Comparison of ENCODE assay signal across 29 cellular contexts in the genomic region with DNA sequence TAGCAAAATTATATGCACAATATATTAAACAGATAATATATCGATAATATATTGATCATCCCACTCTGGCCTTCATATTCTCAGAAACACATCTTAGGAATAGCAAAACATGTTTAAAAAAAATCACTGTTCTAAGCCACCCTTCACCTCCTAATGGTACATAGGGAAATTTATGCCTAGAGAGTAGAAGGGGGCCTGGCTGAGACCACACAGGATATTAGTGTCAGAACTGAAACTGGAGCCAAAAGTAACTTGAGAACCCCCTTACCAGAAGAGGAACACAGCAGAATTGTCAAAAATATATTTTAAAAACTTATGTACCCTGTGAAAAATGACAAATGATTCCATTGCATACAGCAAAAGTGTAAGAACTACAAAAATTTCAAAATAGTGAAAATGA.
DNase-seq lines count a peak whose midpoint lies in the region; ATAC-seq, FAIRE-seq and TF ChIP-seq lines count a peak whose summit lies in the region.
"Had no signal": no experiment of that assay in that cellular context is flagged by ENCODE, and none has a peak within 500 bp of the region (broad histone marks: within the 10 kb centered on the region; RNA-seq: fewer than 3 reads in every experiment).

No MANE protein-coding gene starts in this region.

- no peaks in the 10 kb centered on the region for H4K20me1 ChIP-seq in OCI-LY7 (ENCODE audit: insufficient read depth, low read length)
- no peaks in the 10 kb centered on the region for H4K20me1 ChIP-seq in GM23338 (replicated peaks; ENCODE audit: insufficient read depth)

- H3K9me3 ChIP-seq in T-helper 17 cell (ENCODE audit: control insufficient read depth, low read length, poor library complexity, severe bottlenecking), result no peaks in the 10 kb centered on the region
- no peaks in the 10 kb centered on the region for H3K9me3 ChIP-seq in OCI-LY7 (ENCODE audit: low read length)
- H3K9me3 ChIP-seq: colonic mucosa, Peyer's patch, testis, uterus had no signal

- POLR2A ChIA-PET in activated CD4-positive, alpha-beta T cell treated with anti-CD3 and anti-CD28 coated beads, Interleukin-2, amount 10 ng/mL, durations not matched to agents 7 days and 5 days (lab: Charles Lee), result no interaction called here
- POLR2A ChIA-PET in OCI-LY7 (lab: Charles Lee), result no interaction called here

- H3K27ac Mint-ChIP-seq in activated CD4-positive, alpha-beta T cell treated with anti-CD3 and anti-CD28 coated beads, Interleukin-2, amount 10 ng/mL, durations not matched to agents 7 days and 5 days, result peak overlapping the region; percentile 77
- H3K27ac Mint-ChIP-seq in T-helper 17 cell, result peak overlapping the region; percentile 57
- H3K27ac Mint-ChIP-seq in naive B cell, result peak overlapping the region in 4 of 6 donors; percentile 3 to 80 (median 46)
- H3K27ac Mint-ChIP-seq in GM23338, result no peak overlapping the region
- H3K27ac Mint-ChIP-seq: activated naive CD4-positive, alpha-beta T cell treated with anti-CD3 and anti-CD28 coated beads, Interleukin-2, amount 50 U/mL, for 24 hours had no signal

- peaks cover 4% of the 10 kb centered on the region for H3K36me3 Mint-ChIP-seq in activated CD4-positive, alpha-beta T cell treated with anti-CD3 and anti-CD28 coated beads, Interleukin-2, amount 10 ng/mL, durations not matched to agents 7 days and 5 days (ENCODE audit: low read depth)
- H3K36me3 Mint-ChIP-seq in T-helper 17 cell (ENCODE audit: low read depth) (no peaks in the 10 kb centered on the region), naive B cell (peaks cover 0 to 8% of the 10 kb centered on the region in 2 donors), GM23338 (ENCODE audit: low read depth) (no peaks in the 10 kb centered on the region)
- H3K36me3 Mint-ChIP-seq: activated naive CD4-positive, alpha-beta T cell treated with anti-CD3 and anti-CD28 coated beads, Interleukin-2, amount 50 U/mL, for 24 hours; natural killer cell had no signal

- H3K27me3 ChIP-seq in GM23338 (ENCODE audit: insufficient read depth), result no peaks in the 10 kb centered on the region
- H3K27me3 ChIP-seq: cardiac muscle cell, Peyer's patch, testis, uterus had no signal

- no peaks in the 10 kb centered on the region for H3K79me2 ChIP-seq in OCI-LY7 (ENCODE audit: insufficient read depth, low read depth, low read length)
- H3K79me2 ChIP-seq in GM23338 (replicated peaks; ENCODE audit: insufficient read depth), result no peaks in the 10 kb centered on the region

- TF ChIP-seq CTCF in OCI-LY7 (conservative IDR thresholded peaks at IDR 0.05; ENCODE audit: low read length), result no peak
- no peak for TF ChIP-seq CTCF in GM23338 (conservative IDR thresholded peaks at IDR 0.05; ENCODE audit: low read depth in 2 of 2)

- CTCF ChIA-PET in activated CD4-positive, alpha-beta T cell treated with anti-CD3 and anti-CD28 coated beads, Interleukin-2, amount 10 ng/mL, durations not matched to agents 7 days and 5 days (lab: Charles Lee), result no interaction called here
- CTCF ChIA-PET in OCI-LY7 (lab: Charles Lee; ENCODE audit: unreplicated experiment), result no interaction called here

- intact Hi-C loops in OCI-LY7 (cut with micrococcal nuclease; ENCODE audit: unreplicated experiment), result no loop called here

- H3K4me1 Mint-ChIP-seq in activated CD4-positive, alpha-beta T cell treated with anti-CD3 and anti-CD28 coated beads, Interleukin-2, amount 10 ng/mL, durations not matched to agents 7 days and 5 days, result peaks cover 26% of the 10 kb centered on the region
- H3K4me1 Mint-ChIP-seq in T-helper 17 cell (peaks cover 18% of the 10 kb centered on the region), naive B cell (peaks cover 10 to 18% (median 14%) of the 10 kb centered on the region in 3 donors), GM23338 (peaks cover 8% of the 10 kb centered on the region; the same call in 2 of the 3 replicates)

- H3K9me2 ChIP-seq in OCI-LY7 (ENCODE audit: insufficient read depth, low read length), result no peaks in the 10 kb centered on the region
- H3K9me2 ChIP-seq in GM23338 (ENCODE audit: insufficient read depth), result no peaks in the 10 kb centered on the region

- peak; percentile 46 for ATAC-seq in GM18909 (IDR thresholded peaks at IDR 0.05; ENCODE audit: poor library complexity, unreplicated experiment)
- ATAC-seq in T-helper 17 cell, result no peak
- peak; percentile 62 to 65 for ATAC-seq in naive B cell (ENCODE audit: low read depth in 2 of 2)
- no peak for ATAC-seq in GM23338

- DNase-seq in activated CD4-positive, alpha-beta T cell treated with anti-CD3 and anti-CD28 coated beads, Interleukin-2, amount 10 ng/mL, durations not matched to agents 7 days and 5 days, result no peak
- DNase-seq in activated CD4-positive, alpha-beta T cell treated with anti-CD3 and anti-CD28 coated beads, Interleukin-2, amount 50 U/mL, for 48 hours, result no peak
- DNase-seq in T-helper 17 cell, result no peak
- DNase-seq in naive B cell, result no peak
- no peak for DNase-seq in OCI-LY7 (ENCODE audit: low spot score)
- no peak for DNase-seq in GM23338 (ENCODE audit: low spot score)
- DNase-seq in HTR-8/SVneo (ENCODE audit: insufficient read length, low spot score), result no peak
- DNase-seq: aorta; colonic mucosa; effector CD8-positive, alpha-beta T cell; erythroblast; midbrain; natural killer cell; NCI-H1105 treated with DMSO at 0.1 percent for 48 hours; NCI-H2029 treated with DMSO at 0.1 percent for 48 hours; NCI-H226; NCI-H69; occipital lobe; Peyer's patch; SHP77 treated with DMSO at 0.1 percent for 48 hours; stimulated activated naive CD4-positive, alpha-beta T cell treated with Interleukin-2 at 50 U/mL for 16 hours; testis; uterus had no signal

- no peak overlapping the region for H3K4me3 Mint-ChIP-seq in activated CD4-positive, alpha-beta T cell treated with anti-CD3 and anti-CD28 coated beads, Interleukin-2, amount 10 ng/mL, durations not matched to agents 7 days and 5 days
- H3K4me3 Mint-ChIP-seq in T-helper 17 cell (no peak overlapping the region), naive B cell (peak overlapping the region in 1 of 8 donors; percentile 34), GM23338 (no peak overlapping the region)
- H3K4me3 Mint-ChIP-seq: activated naive CD4-positive, alpha-beta T cell treated with anti-CD3 and anti-CD28 coated beads, Interleukin-2, amount 50 U/mL, for 24 hours; natural killer cell had no signal

- no peak overlapping the region for H3K4me3 ChIP-seq in OCI-LY7 (ENCODE audit: low read depth, low read length, poor library complexity, severe bottlenecking)
- H3K4me3 ChIP-seq in GM23338, result no peak overlapping the region
- H3K4me3 ChIP-seq: cardiac muscle cell, colonic mucosa, Peyer's patch, testis, uterus had no signal

- H3K9me3 Mint-ChIP-seq in activated CD4-positive, alpha-beta T cell treated with anti-CD3 and anti-CD28 coated beads, Interleukin-2, amount 10 ng/mL, durations not matched to agents 7 days and 5 days, result peaks cover 3% of the 10 kb centered on the region
- H3K9me3 Mint-ChIP-seq in naive B cell (peaks cover 0 to 4% (median 0%) of the 10 kb centered on the region in 7 donors), GM23338 (no peaks in the 10 kb centered on the region)
- H3K9me3 Mint-ChIP-seq: activated naive CD4-positive, alpha-beta T cell treated with anti-CD3 and anti-CD28 coated beads, Interleukin-2, amount 50 U/mL, for 24 hours; activated T-cell treated with anti-CD3 and anti-CD28 coated beads, Interleukin-2, amount 50 U/mL, for 72 hours; natural killer cell had no signal

- H3K27me3 Mint-ChIP-seq in activated CD4-positive, alpha-beta T cell treated with anti-CD3 and anti-CD28 coated beads, Interleukin-2, amount 10 ng/mL, durations not matched to agents 7 days and 5 days, result no peaks in the 10 kb centered on the region
- H3K27me3 Mint-ChIP-seq in T-helper 17 cell (no peaks in the 10 kb centered on the region), naive B cell (peaks cover 0 to 17% (median 0%) of the 10 kb centered on the region in 3 donors), GM23338 (ENCODE audit: insufficient read depth, low read depth, poor library complexity) (peaks cover 2% of the 10 kb centered on the region)
- H3K27me3 Mint-ChIP-seq: activated naive CD4-positive, alpha-beta T cell treated with anti-CD3 and anti-CD28 coated beads, Interleukin-2, amount 50 U/mL, for 24 hours had no signal

- H3K4me2 ChIP-seq in OCI-LY7 (ENCODE audit: low read length), result no peak overlapping the region
- H3K4me2 ChIP-seq in GM23338, result no peak overlapping the region

- BruUV-seq in OCI-LY7 (replicated peaks; lab: Mats Ljungman, UMichigan), result no TSS peak

- H3K4me1 ChIP-seq in OCI-LY7 (ENCODE audit: insufficient read depth, low read length, poor library complexity, severe bottlenecking) (no peaks in the 10 kb centered on the region), GM23338 (ENCODE audit: insufficient read depth) (no peaks in the 10 kb centered on the region)
- H3K4me1 ChIP-seq: colonic mucosa, Peyer's patch, testis, uterus had no signal

- no peaks in the 10 kb centered on the region for H3K36me3 ChIP-seq in OCI-LY7 (ENCODE audit: insufficient read depth, low read length)
- no peaks in the 10 kb centered on the region for H3K36me3 ChIP-seq in GM23338 (ENCODE audit: insufficient read depth)
- H3K36me3 ChIP-seq: cardiac muscle cell, colonic mucosa, Peyer's patch, uterus had no signal

- no peak for FAIRE-seq in HTR-8/SVneo (lab: Jason Lieb, UNC)
- FAIRE-seq: A204.1, keratinocyte had no signal

- no peak overlapping the region for H2AFZ ChIP-seq in OCI-LY7 (ENCODE audit: low read length)
- H2AFZ ChIP-seq in GM23338, result no peak overlapping the region

- H3K27ac ChIP-seq in OCI-LY7 (ENCODE audit: low read depth, low read length, poor library complexity, severe bottlenecking), result no peak overlapping the region
- H3K27ac ChIP-seq in GM23338 (ENCODE audit: low read depth), result no peak overlapping the region
- H3K27ac ChIP-seq: cardiac muscle cell, colonic mucosa, testis, uterus had no signal

- no peaks in the 10 kb centered on the region for H3F3A ChIP-seq in GM23338 (replicated peaks; ENCODE audit: low read depth)

TF ChIP-seq in GM23338, 12 proteins besides CTCF, POLR2A, EP300 and RAD21 (continues in another document):
- TF ChIP-seq ZNF331 (CRISPR knock-in tag; IDR thresholded peaks at IDR 0.05; ENCODE audit: low read depth) (no peak), JUNB (IDR thresholded peaks at IDR 0.05; ENCODE audit: unreplicated experiment) (no peak), ZNF114 (CRISPR knock-in tag; IDR thresholded peaks at IDR 0.05) (no peak), STAT1 (IDR thresholded peaks at IDR 0.05; ENCODE audit: unreplicated experiment) (no peak)
- TF ChIP-seq, protein P1, sequence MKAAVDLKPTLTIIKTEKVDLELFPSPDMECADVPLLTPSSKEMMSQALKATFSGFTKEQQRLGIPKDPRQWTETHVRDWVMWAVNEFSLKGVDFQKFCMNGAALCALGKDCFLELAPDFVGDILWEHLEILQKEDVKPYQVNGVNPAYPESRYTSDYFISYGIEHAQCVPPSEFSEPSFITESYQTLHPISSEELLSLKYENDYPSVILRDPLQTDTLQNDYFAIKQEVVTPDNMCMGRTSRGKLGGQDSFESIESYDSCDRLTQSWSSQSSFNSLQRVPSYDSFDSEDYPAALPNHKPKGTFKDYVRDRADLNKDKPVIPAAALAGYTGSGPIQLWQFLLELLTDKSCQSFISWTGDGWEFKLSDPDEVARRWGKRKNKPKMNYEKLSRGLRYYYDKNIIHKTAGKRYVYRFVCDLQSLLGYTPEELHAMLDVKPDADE (IDR thresholded peaks at IDR 0.05), result no peak

Comparison
In these comparisons a context has a peak if more than half of its experiments do, and no peak if none do; other contexts are left out.
1. ATAC-seq: peak in GM18909 (single experiment) and naive B cell (2 of 2); none in T-helper 17 cell (single experiment) and GM23338 (single experiment).